In the genomic region with DNA sequence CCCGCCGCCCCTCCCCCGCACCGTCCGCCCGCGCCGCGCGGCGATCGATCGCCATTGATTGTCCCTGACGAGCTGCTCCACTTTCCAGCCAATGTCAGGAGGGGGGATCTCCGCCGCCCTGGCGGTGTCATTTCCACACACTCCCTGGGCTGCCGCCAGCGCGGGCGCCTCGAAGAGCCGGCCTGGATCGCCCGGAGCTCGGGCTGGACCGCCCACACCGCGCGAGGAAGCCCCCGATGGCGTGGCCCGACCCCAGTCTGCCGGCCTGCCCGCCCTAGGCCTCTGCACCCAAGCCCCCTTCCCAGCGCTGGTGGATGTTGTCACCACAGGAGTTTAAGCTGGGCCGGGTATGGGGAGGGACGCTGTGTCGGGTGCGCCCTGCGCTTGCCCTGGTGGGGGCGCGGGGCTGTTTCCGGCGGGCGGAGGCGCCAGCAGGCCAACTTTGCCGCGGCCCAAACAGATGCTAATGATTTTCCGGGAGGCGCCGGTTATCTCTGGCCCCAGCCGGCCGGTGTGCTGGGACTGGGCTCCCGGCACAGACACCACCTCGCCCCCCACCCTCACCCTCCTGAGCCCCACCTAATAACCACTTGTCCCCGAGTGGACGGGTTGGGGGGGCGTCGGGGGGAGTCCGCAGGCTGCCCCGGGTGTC, we compare ENCODE assay signal across 1 cellular context.
TF ChIP-seq lines count a peak whose summit lies in the region.

No MANE protein-coding gene starts in this region.

TF ChIP-seq in HepG2, 621 proteins besides CTCF, POLR2A, EP300 and RAD21 (continued from another document and continues in another):
- TF ChIP-seq ZNF350 (CRISPR knock-in tag; IDR thresholded peaks at IDR 0.05; ENCODE audit: borderline replicate concordance, low read depth) (peak; percentile 73), ELF3 (CRISPR knock-in tag; IDR thresholded peaks at IDR 0.05) (peak; percentile 63; the same call in 1 of the 2 replicates), TBX3 (IDR thresholded peaks at IDR 0.05; ENCODE audit: borderline replicate concordance) (peak; percentile 53; the same call in 1 of the 2 replicates), KDM6A (CRISPR knock-in tag; IDR thresholded peaks at IDR 0.05; ENCODE audit: low read depth) (0 out of 2 replicates have a peak, but pooled peaks have one; percentile 27), RFX5 (IDR thresholded peaks at IDR 0.05; ENCODE audit: low read depth, low read length) (no peak; the same call in 1 of the 2 replicates), ONECUT2 (CRISPR knock-in tag; IDR thresholded peaks at IDR 0.05) (peak; percentile 97), ZNF430 (CRISPR knock-in tag; IDR thresholded peaks at IDR 0.05) (peak; percentile 94), KDM3A (CRISPR knock-in tag; IDR thresholded peaks at IDR 0.05; ENCODE audit: low read depth) (peak; percentile 95), ZBTB7B (CRISPR knock-in tag; IDR thresholded peaks at IDR 0.05) (peak; percentile 98), MAFK (conservative IDR thresholded peaks at IDR 0.05 in 1 of 2, IDR thresholded peaks at IDR 0.05 in 1 of 2; ENCODE audit: low read length in 2 of 2) (no peak), HMG20A (CRISPR knock-in tag; IDR thresholded peaks at IDR 0.05; ENCODE audit: borderline replicate concordance) (0 out of 2 replicates have a peak, but pooled peaks have one; percentile 45), SCMH1 (CRISPR knock-in tag; IDR thresholded peaks at IDR 0.05; ENCODE audit: borderline replicate concordance) (no peak), ZNF577 (CRISPR knock-in tag; IDR thresholded peaks at IDR 0.05; ENCODE audit: borderline replicate concordance, low read depth) (no peak), HNF4A (CRISPR knock-in tag; IDR thresholded peaks at IDR 0.05) (peak; percentile 50; the same call in 1 of the 2 replicates), FOXJ3 (CRISPR knock-in tag; IDR thresholded peaks at IDR 0.05; ENCODE audit: borderline replicate concordance) (no peak), ZKSCAN8 (CRISPR knock-in tag; IDR thresholded peaks at IDR 0.05; ENCODE audit: borderline replicate concordance) (no peak), YY1 (IDR thresholded peaks at IDR 0.05; ENCODE audit: insufficient read depth, insufficient replicate concordance, low read depth, low read length) (peak; percentile 88), MIER3 (CRISPR knock-in tag; IDR thresholded peaks at IDR 0.05; ENCODE audit: borderline replicate concordance) (peak; percentile 51; the same call in 1 of the 2 replicates), ZNF883 (CRISPR knock-in tag; IDR thresholded peaks at IDR 0.05; ENCODE audit: not compliant biosample characterization) (peak; percentile 63), ZNF451 (CRISPR knock-in tag; IDR thresholded peaks at IDR 0.05) (peak; percentile 72; the same call in 1 of the 2 replicates), IKZF1 (IDR thresholded peaks at IDR 0.05) (no peak)
- TF ChIP-seq, protein P1, sequence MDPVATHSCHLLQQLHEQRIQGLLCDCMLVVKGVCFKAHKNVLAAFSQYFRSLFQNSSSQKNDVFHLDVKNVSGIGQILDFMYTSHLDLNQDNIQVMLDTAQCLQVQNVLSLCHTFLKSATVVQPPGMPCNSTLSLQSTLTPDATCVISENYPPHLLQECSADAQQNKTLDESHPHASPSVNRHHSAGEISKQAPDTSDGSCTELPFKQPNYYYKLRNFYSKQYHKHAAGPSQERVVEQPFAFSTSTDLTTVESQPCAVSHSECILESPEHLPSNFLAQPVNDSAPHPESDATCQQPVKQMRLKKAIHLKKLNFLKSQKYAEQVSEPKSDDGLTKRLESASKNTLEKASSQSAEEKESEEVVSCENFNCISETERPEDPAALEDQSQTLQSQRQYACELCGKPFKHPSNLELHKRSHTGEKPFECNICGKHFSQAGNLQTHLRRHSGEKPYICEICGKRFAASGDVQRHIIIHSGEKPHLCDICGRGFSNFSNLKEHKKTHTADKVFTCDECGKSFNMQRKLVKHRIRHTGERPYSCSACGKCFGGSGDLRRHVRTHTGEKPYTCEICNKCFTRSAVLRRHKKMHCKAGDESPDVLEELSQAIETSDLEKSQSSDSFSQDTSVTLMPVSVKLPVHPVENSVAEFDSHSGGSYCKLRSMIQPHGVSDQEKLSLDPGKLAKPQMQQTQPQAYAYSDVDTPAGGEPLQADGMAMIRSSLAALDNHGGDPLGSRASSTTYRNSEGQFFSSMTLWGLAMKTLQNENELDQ (CRISPR knock-in tag; IDR thresholded peaks at IDR 0.05; ENCODE audit: borderline replicate concordance), result no peak
- TF ChIP-seq, protein P2, sequence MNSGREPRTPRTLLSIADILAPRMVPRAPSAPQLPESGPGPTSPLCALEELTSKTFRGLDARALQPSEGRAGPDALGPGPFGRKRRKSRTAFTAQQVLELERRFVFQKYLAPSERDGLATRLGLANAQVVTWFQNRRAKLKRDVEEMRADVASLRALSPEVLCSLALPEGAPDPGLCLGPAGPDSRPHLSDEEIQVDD (CRISPR knock-in tag; IDR thresholded peaks at IDR 0.05; ENCODE audit: borderline replicate concordance), result no peak
- TF ChIP-seq, protein P3, sequence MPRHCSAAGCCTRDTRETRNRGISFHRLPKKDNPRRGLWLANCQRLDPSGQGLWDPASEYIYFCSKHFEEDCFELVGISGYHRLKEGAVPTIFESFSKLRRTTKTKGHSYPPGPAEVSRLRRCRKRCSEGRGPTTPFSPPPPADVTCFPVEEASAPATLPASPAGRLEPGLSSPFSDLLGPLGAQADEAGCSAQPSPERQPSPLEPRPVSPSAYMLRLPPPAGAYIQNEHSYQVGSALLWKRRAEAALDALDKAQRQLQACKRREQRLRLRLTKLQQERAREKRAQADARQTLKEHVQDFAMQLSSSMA (CRISPR knock-in tag; IDR thresholded peaks at IDR 0.05), result 0 out of 2 replicates have a peak, but pooled peaks have one; percentile 30
- TF ChIP-seq, protein P4, sequence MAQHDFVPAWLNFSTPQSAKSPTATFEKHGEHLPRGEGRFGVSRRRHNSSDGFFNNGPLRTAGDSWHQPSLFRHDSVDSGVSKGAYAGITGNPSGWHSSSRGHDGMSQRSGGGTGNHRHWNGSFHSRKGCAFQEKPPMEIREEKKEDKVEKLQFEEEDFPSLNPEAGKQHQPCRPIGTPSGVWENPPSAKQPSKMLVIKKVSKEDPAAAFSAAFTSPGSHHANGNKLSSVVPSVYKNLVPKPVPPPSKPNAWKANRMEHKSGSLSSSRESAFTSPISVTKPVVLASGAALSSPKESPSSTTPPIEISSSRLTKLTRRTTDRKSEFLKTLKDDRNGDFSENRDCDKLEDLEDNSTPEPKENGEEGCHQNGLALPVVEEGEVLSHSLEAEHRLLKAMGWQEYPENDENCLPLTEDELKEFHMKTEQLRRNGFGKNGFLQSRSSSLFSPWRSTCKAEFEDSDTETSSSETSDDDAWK (CRISPR knock-in tag; IDR thresholded peaks at IDR 0.05), result no peak
- TF ChIP-seq, protein P5, sequence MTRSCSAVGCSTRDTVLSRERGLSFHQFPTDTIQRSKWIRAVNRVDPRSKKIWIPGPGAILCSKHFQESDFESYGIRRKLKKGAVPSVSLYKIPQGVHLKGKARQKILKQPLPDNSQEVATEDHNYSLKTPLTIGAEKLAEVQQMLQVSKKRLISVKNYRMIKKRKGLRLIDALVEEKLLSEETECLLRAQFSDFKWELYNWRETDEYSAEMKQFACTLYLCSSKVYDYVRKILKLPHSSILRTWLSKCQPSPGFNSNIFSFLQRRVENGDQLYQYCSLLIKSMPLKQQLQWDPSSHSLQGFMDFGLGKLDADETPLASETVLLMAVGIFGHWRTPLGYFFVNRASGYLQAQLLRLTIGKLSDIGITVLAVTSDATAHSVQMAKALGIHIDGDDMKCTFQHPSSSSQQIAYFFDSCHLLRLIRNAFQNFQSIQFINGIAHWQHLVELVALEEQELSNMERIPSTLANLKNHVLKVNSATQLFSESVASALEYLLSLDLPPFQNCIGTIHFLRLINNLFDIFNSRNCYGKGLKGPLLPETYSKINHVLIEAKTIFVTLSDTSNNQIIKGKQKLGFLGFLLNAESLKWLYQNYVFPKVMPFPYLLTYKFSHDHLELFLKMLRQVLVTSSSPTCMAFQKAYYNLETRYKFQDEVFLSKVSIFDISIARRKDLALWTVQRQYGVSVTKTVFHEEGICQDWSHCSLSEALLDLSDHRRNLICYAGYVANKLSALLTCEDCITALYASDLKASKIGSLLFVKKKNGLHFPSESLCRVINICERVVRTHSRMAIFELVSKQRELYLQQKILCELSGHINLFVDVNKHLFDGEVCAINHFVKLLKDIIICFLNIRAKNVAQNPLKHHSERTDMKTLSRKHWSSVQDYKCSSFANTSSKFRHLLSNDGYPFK (CRISPR knock-in tag; IDR thresholded peaks at IDR 0.05; ENCODE audit: borderline replicate concordance), result no peak; the same call in 1 of the 2 replicates
- TF ChIP-seq, protein P6, sequence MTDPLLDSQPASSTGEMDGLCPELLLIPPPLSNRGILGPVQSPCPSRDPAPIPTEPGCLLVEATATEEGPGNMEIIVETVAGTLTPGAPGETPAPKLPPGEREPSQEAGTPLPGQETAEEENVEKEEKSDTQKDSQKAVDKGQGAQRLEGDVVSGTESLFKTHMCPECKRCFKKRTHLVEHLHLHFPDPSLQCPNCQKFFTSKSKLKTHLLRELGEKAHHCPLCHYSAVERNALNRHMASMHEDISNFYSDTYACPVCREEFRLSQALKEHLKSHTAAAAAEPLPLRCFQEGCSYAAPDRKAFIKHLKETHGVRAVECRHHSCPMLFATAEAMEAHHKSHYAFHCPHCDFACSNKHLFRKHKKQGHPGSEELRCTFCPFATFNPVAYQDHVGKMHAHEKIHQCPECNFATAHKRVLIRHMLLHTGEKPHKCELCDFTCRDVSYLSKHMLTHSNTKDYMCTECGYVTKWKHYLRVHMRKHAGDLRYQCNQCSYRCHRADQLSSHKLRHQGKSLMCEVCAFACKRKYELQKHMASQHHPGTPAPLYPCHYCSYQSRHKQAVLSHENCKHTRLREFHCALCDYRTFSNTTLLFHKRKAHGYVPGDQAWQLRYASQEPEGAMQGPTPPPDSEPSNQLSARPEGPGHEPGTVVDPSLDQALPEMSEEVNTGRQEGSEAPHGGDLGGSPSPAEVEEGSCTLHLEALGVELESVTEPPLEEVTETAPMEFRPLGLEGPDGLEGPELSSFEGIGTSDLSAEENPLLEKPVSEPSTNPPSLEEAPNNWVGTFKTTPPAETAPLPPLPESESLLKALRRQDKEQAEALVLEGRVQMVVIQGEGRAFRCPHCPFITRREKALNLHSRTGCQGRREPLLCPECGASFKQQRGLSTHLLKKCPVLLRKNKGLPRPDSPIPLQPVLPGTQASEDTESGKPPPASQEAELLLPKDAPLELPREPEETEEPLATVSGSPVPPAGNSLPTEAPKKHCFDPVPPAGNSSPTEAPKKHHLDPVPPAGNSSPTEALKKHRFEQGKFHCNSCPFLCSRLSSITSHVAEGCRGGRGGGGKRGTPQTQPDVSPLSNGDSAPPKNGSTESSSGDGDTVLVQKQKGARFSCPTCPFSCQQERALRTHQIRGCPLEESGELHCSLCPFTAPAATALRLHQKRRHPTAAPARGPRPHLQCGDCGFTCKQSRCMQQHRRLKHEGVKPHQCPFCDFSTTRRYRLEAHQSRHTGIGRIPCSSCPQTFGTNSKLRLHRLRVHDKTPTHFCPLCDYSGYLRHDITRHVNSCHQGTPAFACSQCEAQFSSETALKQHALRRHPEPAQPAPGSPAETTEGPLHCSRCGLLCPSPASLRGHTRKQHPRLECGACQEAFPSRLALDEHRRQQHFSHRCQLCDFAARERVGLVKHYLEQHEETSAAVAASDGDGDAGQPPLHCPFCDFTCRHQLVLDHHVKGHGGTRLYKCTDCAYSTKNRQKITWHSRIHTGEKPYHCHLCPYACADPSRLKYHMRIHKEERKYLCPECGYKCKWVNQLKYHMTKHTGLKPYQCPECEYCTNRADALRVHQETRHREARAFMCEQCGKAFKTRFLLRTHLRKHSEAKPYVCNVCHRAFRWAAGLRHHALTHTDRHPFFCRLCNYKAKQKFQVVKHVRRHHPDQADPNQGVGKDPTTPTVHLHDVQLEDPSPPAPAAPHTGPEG (CRISPR knock-in tag; IDR thresholded peaks at IDR 0.05), result peak; percentile 74; the same call in 1 of the 2 replicates
- TF ChIP-seq, protein P7, sequence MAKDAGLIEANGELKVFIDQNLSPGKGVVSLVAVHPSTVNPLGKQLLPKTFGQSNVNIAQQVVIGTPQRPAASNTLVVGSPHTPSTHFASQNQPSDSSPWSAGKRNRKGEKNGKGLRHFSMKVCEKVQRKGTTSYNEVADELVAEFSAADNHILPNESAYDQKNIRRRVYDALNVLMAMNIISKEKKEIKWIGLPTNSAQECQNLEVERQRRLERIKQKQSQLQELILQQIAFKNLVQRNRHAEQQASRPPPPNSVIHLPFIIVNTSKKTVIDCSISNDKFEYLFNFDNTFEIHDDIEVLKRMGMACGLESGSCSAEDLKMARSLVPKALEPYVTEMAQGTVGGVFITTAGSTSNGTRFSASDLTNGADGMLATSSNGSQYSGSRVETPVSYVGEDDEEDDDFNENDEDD (CRISPR knock-in tag; IDR thresholded peaks at IDR 0.05; ENCODE audit: borderline replicate concordance), result peak; percentile 66; the same call in 1 of the 2 replicates
- TF ChIP-seq, protein P8, sequence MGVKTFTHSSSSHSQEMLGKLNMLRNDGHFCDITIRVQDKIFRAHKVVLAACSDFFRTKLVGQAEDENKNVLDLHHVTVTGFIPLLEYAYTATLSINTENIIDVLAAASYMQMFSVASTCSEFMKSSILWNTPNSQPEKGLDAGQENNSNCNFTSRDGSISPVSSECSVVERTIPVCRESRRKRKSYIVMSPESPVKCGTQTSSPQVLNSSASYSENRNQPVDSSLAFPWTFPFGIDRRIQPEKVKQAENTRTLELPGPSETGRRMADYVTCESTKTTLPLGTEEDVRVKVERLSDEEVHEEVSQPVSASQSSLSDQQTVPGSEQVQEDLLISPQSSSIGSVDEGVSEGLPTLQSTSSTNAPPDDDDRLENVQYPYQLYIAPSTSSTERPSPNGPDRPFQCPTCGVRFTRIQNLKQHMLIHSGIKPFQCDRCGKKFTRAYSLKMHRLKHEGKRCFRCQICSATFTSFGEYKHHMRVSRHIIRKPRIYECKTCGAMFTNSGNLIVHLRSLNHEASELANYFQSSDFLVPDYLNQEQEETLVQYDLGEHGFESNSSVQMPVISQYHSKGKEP (CRISPR knock-in tag; IDR thresholded peaks at IDR 0.05), result no peak
